8 cellular contexts compared by ENCODE assay signal in genomic region chr16:1983544-1984346, GRCh38. TPM values are rescaled to one million over a fixed set of nuclear protein-coding genes. Genes with fewer than 3 reads are reported as not detected.
DNase-seq lines count a peak whose midpoint lies in the region; ATAC-seq, FAIRE-seq and TF ChIP-seq lines count a peak whose summit lies in the region.

GFER (plus strand) TSS chr16:1984193; CDS start chr16:1984219, 26 bp downstream.

- no peaks in the 10 kb centered on the region for H3K27me3 ChIP-seq in Caco-2 (replicated peaks; ENCODE audit: control insufficient read depth, insufficient read depth, low read length)
- peaks cover 8 to 45% (median 43%) of the 10 kb centered on the region in 4 experiments; a peak in 6 of 7 replicates for H3K27me3 ChIP-seq in H1 (replicated peaks in 1 of 4; ENCODE audit: control insufficient read depth in 3 of 4, extremely low read depth in 1 of 4, insufficient read depth in 3 of 4, low read length in 3 of 4)

- POLR2A ChIA-PET in Caco-2 (lab: Charles Lee) (interaction anchor here (1.0 to 1.7 kb wide), 2 partner anchors 12 to 19 kb away, joined by 12 to 13 read pairs; partner anchors contain the start of genes RPS2 and TBL3), H1 (lab: Charles Lee; ENCODE audit: partially characterized antibody) (interaction anchor here (0.9 to 28.2 kb wide), 10 partner anchors 9 to 206 kb away, joined by 3 to 736 read pairs (median 4); partner anchors contain the start of genes NDUFB10, NTHL1, RNF151 and RPS2)
- POLR2A ChIA-PET in activated CD4-positive, alpha-beta memory T cell treated with anti-CD3 and anti-CD28 coated beads, Interleukin-2, amount 10 ng/mL, durations not matched to agents 7 days and 5 days (lab: Charles Lee): interaction anchor here (0.8 to 12.7 kb wide), 6 partner anchors 8 to 171 kb away, joined by 4 to 149 read pairs (median 10); partner anchors contain the start of genes NDUFB10, RNF151, RPS2 and TBL3

- intact Hi-C loops in Caco-2 (cut with micrococcal nuclease; ENCODE audit: unreplicated experiment): no loop called here

- WGBS in H1 (ENCODE audit: extremely low coverage in 1 of 2, insufficient coverage in 1 of 2, insufficient read length in 1 of 2, insufficient replicate concordance in 2 of 2, low coverage in 1 of 2, low lambda C conversion rate in 2 of 2, missing lambda C conversion rate in 1 of 2), 2 experiments: 2% methylated on average over 75 of the region's 109 CpGs; no CpG with 5 or more reads in 1 of the 2 experiments

- 0 out of 3 replicates have a peak, but pooled peaks of 1 of the 2 experiments have one; percentile 48 for TF ChIP-seq EP300 in H1 (IDR thresholded peaks at IDR 0.05; ENCODE audit: borderline replicate concordance in 1 of 2, low read depth in 2 of 2, low read length in 2 of 2)

- H4K8ac ChIP-seq in H1 (ENCODE audit: extremely low read depth, insufficient read depth, low read length): peak within 1 kb of the TSS; percentile 89

- H3K36me3 Mint-ChIP-seq in Caco-2 (ENCODE audit: insufficient read depth, unreplicated experiment): peaks cover 38% of the 10 kb centered on the region
- H3K36me3 Mint-ChIP-seq in activated CD4-positive, alpha-beta memory T cell treated with anti-CD3 and anti-CD28 coated beads, Interleukin-2, amount 10 ng/mL, durations not matched to agents 7 days and 5 days (ENCODE audit: low read depth): peaks cover 14% of the 10 kb centered on the region

- TF ChIP-seq CTCF in Caco-2 (IDR thresholded peaks at IDR 0.05; ENCODE audit: insufficient read depth in 1 of 2, low read depth in 1 of 2, low read length in 1 of 2, severe bottlenecking in 1 of 2, unreplicated experiment in 1 of 2) (peak in 1 of 2 experiments; percentile 33), H1 (IDR thresholded peaks at IDR 0.05; ENCODE audit: control extremely low read depth in 1 of 3, insufficient read depth in 1 of 3, low read depth in 1 of 3, low read length in 3 of 3) (peak in 2 of 3 experiments; percentile 58 to 60; a peak in 3 of 4 replicates)

- peak within 1 kb of the TSS; percentile 83 for H3K4me3 Mint-ChIP-seq in Caco-2 (ENCODE audit: unreplicated experiment)
- H3K4me3 Mint-ChIP-seq in activated CD4-positive, alpha-beta memory T cell treated with anti-CD3 and anti-CD28 coated beads, Interleukin-2, amount 10 ng/mL, durations not matched to agents 7 days and 5 days: peak within 1 kb of the TSS; percentile 80

- peaks cover 0 to 14% of the 10 kb centered on the region in 2 experiments for H4K20me1 ChIP-seq in H1 (replicated peaks in 1 of 2; ENCODE audit: control insufficient read depth in 1 of 2, insufficient read depth in 2 of 2, low read length in 2 of 2)

- H3K56ac ChIP-seq in H1 (replicated peaks; ENCODE audit: insufficient read length, low read depth, low read length): peak within 1 kb of the TSS; percentile 26

- no peak within 1 kb of the TSS for H4K91ac ChIP-seq in H1 (replicated peaks; ENCODE audit: insufficient read length, low read length)

- peak within 1 kb of the TSS; percentile 76 for H3K27ac Mint-ChIP-seq in Caco-2 (ENCODE audit: unreplicated experiment)
- H3K27ac Mint-ChIP-seq in activated CD4-positive, alpha-beta memory T cell treated with anti-CD3 and anti-CD28 coated beads, Interleukin-2, amount 10 ng/mL, durations not matched to agents 7 days and 5 days: peak within 1 kb of the TSS; percentile 32

- H2AFZ ChIP-seq in H1 (ENCODE audit: low read length): peak within 1 kb of the TSS; percentile 15; the same call in 1 of the 2 replicates

- no peaks in the 10 kb centered on the region for H3K9me3 ChIP-seq in Caco-2
- no peaks in the 10 kb centered on the region for H3K9me3 ChIP-seq in H1 (ENCODE audit: insufficient read depth in 2 of 2, low read depth in 1 of 2, low read length in 1 of 2)

- peak within 1 kb of the TSS; percentile 70 to 91 (median 84) for H3K9ac ChIP-seq in H1 (replicated peaks in 1 of 4; ENCODE audit: extremely low read depth in 1 of 4, low read depth in 3 of 4, low read length in 3 of 4)

- CTCF ChIA-PET in Caco-2 (lab: Charles Lee): interaction anchor here (0.9 to 1.5 kb wide), 2 partner anchors 12 to 43 kb away, joined by 3 read pairs; partner anchors contain the start of gene TBL3
- CTCF ChIA-PET in activated CD4-positive, alpha-beta memory T cell treated with anti-CD3 and anti-CD28 coated beads, Interleukin-2, amount 10 ng/mL, durations not matched to agents 7 days and 5 days (lab: Charles Lee): interaction anchor here (1.1 to 1.7 kb wide), 2 partner anchors 12 to 169 kb away, joined by 3 to 6 read pairs; partner anchors contain the start of gene TBL3
- CTCF ChIA-PET in H1 (lab: Charles Lee; ENCODE audit: partially characterized antibody): interaction anchor here (1.5 to 3.1 kb wide), 2 partner anchors 10 to 20 kb away, joined by 4 to 8 read pairs; no protein-coding TSS in a partner anchor

- H4K5ac ChIP-seq in H1 (ENCODE audit: insufficient read length, low read depth, low read length): peak within 1 kb of the TSS; percentile 33

- peak; percentile 91 to 96 for DNase-seq in Caco-2
- DNase-seq in NCI-H526 treated with DMSO at 0.1 percent for 48 hours (lab: John Stamatoyannopoulos, UW): peak; percentile 64
- peak; percentile 83 for DNase-seq in activated CD4-positive, alpha-beta memory T cell treated with anti-CD3 and anti-CD28 coated beads, Interleukin-2, amount 10 ng/mL, durations not matched to agents 7 days and 5 days
- peak; percentile 81 to 95 for DNase-seq in H1 (ENCODE audit: low read depth in 1 of 2, low spot score in 2 of 2)
- DNase-seq in lung microvascular endothelial cell (ENCODE audit: low read depth in 2 of 2): peak; percentile 95 to 97
- DNase-seq in stimulated activated CD8-positive, alpha-beta memory T cell treated with anti-CD3 and anti-CD28 coated beads, Interleukin-4, amount 100 ng/mL, for 48 hours: peak; percentile 87

- peak within 1 kb of the TSS; percentile 58 to 97 for H3K4me2 ChIP-seq in H1 (ENCODE audit: insufficient read depth in 1 of 2, low read depth in 2 of 2, low read length in 2 of 2)

- ATAC-seq in GM19397 (IDR thresholded peaks at IDR 0.05; ENCODE audit: unreplicated experiment): peak; percentile 79
- peak; percentile 62 for ATAC-seq in HG03520 (IDR thresholded peaks at IDR 0.05; ENCODE audit: unreplicated experiment)

- H3K9me3 Mint-ChIP-seq in Caco-2 (ENCODE audit: unreplicated experiment): no peaks in the 10 kb centered on the region
- no peaks in the 10 kb centered on the region for H3K9me3 Mint-ChIP-seq in activated CD4-positive, alpha-beta memory T cell treated with anti-CD3 and anti-CD28 coated beads, Interleukin-2, amount 10 ng/mL, durations not matched to agents 7 days and 5 days

- 0 out of 2 replicates have a peak within 1 kb of the TSS, but pooled peaks have one; percentile 50 for H2BK12ac ChIP-seq in H1 (ENCODE audit: low read depth, low read length)

- FAIRE-seq in H1 (lab: Jason Lieb, UNC): no peak

- no peaks in the 10 kb centered on the region for H3K27me3 Mint-ChIP-seq in Caco-2 (ENCODE audit: insufficient read depth, unreplicated experiment)
- H3K27me3 Mint-ChIP-seq in activated CD4-positive, alpha-beta memory T cell treated with anti-CD3 and anti-CD28 coated beads, Interleukin-2, amount 10 ng/mL, durations not matched to agents 7 days and 5 days: peaks cover 32% of the 10 kb centered on the region

- H3K36me3 ChIP-seq in Caco-2 (ENCODE audit: control insufficient read depth, insufficient read depth, low read length) (peaks cover 5% of the 10 kb centered on the region; the same call in 1 of the 2 replicates), H1 (ENCODE audit: control insufficient read depth in 2 of 4, insufficient read depth in 4 of 4, low read length in 3 of 4) (peaks cover 2 to 5% (median 3%) of the 10 kb centered on the region in 4 experiments; a peak in 3 of 8 replicates)

- no peaks in the 10 kb centered on the region for H3K79me1 ChIP-seq in H1 (ENCODE audit: low read depth, low read length)

- H2BK20ac ChIP-seq in H1 (ENCODE audit: low read length): no peak within 1 kb of the TSS

- peak within 1 kb of the TSS; percentile 86; the same call in 1 of the 2 replicates for H2AK5ac ChIP-seq in H1 (ENCODE audit: low read depth, low read length)

- H3K23me2 ChIP-seq in H1 (ENCODE audit: low read depth, low read length): peaks cover 26% of the 10 kb centered on the region

- peak within 1 kb of the TSS; percentile 74 for H3K4me3 ChIP-seq in Caco-2 (ENCODE audit: low read depth, low read length)
- H3K4me3 ChIP-seq in H1 (ENCODE audit: extremely low read depth in 1 of 4, insufficient read depth in 2 of 4, low read depth in 3 of 4, low read length in 4 of 4): peak within 1 kb of the TSS; percentile 52 to 96 (median 73)

- peak within 1 kb of the TSS; percentile 71 for H3K18ac ChIP-seq in H1 (ENCODE audit: extremely low read depth, low read length)

- peak within 1 kb of the TSS; percentile 43; the same call in 1 of the 2 replicates for H3K27ac ChIP-seq in H1 (ENCODE audit: low read depth, low read length)

- no peak within 1 kb of the TSS for H2BK120ac ChIP-seq in H1 (replicated peaks; ENCODE audit: low read depth, low read length)

- TF ChIP-seq RAD21 in H1 (IDR thresholded peaks at IDR 0.05 in 1 of 2, conservative IDR thresholded peaks at IDR 0.05 in 1 of 2; ENCODE audit: low read depth in 2 of 2, low read length in 2 of 2): no peak; a peak in 1 of 4 replicates

- H3K23ac ChIP-seq in H1 (ENCODE audit: insufficient read length): no peak within 1 kb of the TSS

- peak within 1 kb of the TSS; percentile 75; the same call in 1 of the 2 replicates for H2BK5ac ChIP-seq in H1 (ENCODE audit: low read depth, low read length)

- peaks cover 15% of the 10 kb centered on the region for H3K4me1 ChIP-seq in Caco-2
- H3K4me1 ChIP-seq in H1 (replicated peaks in 1 of 4; ENCODE audit: control insufficient read depth in 3 of 4, insufficient read depth in 4 of 4, low read length in 3 of 4): peaks cover 3 to 41% (median 26%) of the 10 kb centered on the region in 4 experiments

- TF ChIP-seq POLR2A in H1 (IDR thresholded peaks at IDR 0.05; ENCODE audit: control extremely low read depth in 1 of 2, low read depth in 2 of 2, low read length in 2 of 2): peak in 1 of 2 experiments; percentile 93; a peak in 2 of 3 replicates

- peaks cover 0 to 9% of the 10 kb centered on the region in 2 experiments; a peak in 1 of 4 replicates for H3K79me2 ChIP-seq in H1 (ENCODE audit: control insufficient read depth in 1 of 2, insufficient read depth in 2 of 2, low read length in 2 of 2)

- H3K14ac ChIP-seq in H1 (ENCODE audit: insufficient read length): no peak within 1 kb of the TSS

- H2BK15ac ChIP-seq in H1 (ENCODE audit: low read length): peak within 1 kb of the TSS; percentile 61; the same call in 1 of the 2 replicates

- no TSS peak for BruUV-seq in Caco-2 (replicated peaks; lab: Mats Ljungman, UMichigan)

- H3K4ac ChIP-seq in H1 (replicated peaks; ENCODE audit: insufficient read length, low read depth, low read length): peak within 1 kb of the TSS; percentile 33

- H3K4me1 Mint-ChIP-seq in Caco-2 (ENCODE audit: low read depth, unreplicated experiment): peaks cover 12% of the 10 kb centered on the region
- H3K4me1 Mint-ChIP-seq in activated CD4-positive, alpha-beta memory T cell treated with anti-CD3 and anti-CD28 coated beads, Interleukin-2, amount 10 ng/mL, durations not matched to agents 7 days and 5 days: peaks cover 24% of the 10 kb centered on the region

RNA-seq across cellular contexts. Expression of gene GFER, which starts in this region (rescaled TPM):
- 57.3 and 57.4 TPM in 2 replicates for total RNA-seq in Caco-2 (2022)
- 10 to 100 TPM; 29.1 to 32.0 TPM for total RNA-seq in activated CD4-positive, alpha-beta memory T cell treated with anti-CD3 and anti-CD28 coated beads, Interleukin-2, amount 10 ng/mL, durations not matched to agents 7 days and 5 days
- total RNA-seq in H1 (2021; fragmentation: NEBNext Ultra II Directional; extraction: Animal tissue kit (Norgen Biotek cat#: 25700)): 37.9 and 45.4 TPM in 2 replicates
- 17.7 and 29.1 TPM in 2 replicates for polyA plus RNA-seq in H1 (2011; rRNA removed)
- polyA plus RNA-seq in H1 (2011; cell fraction: cytosol; rRNA removed): 19.6 TPM
- polyA plus RNA-seq in H1 (2011; cell fraction: nucleus; rRNA removed): 36.4 TPM
- polyA plus RNA-seq in H1 (2012, experiment 1 of 2): 34.2 to 52.3 TPM (median 47.8 TPM) in 4 replicates
- 63.8 TPM for polyA plus RNA-seq in H1 (2012, experiment 2 of 2)
- polyA plus RNA-seq in H1 (2013, experiment 1 of 2): 33.8 TPM
- 33.2 TPM for polyA plus RNA-seq in H1 (2013, experiment 2 of 2)
- polyA minus RNA-seq in H1 (2011; rRNA and poly(A)+ RNA removed): 7.9 and 10.7 TPM in 2 replicates
- polyA minus RNA-seq in H1 (2011; cell fraction: cytosol; rRNA and poly(A)+ RNA removed): 21.6 TPM
- 22.6 TPM for polyA minus RNA-seq in H1 (2011; cell fraction: nucleus; rRNA and poly(A)+ RNA removed)
- 8.1 and 8.5 TPM in 2 replicates for total RNA-seq in lung microvascular endothelial cell

Comparison
In these comparisons a context has a peak if more than half of its experiments do, and no peak if none do; other contexts are left out.
1. Peak in every context shown above with its lines: DNase-seq, ATAC-seq, H3K4me3 ChIP-seq and H3K27ac ChIP-seq.